1 cellular context compared by ENCODE assay signal in the genomic region with DNA sequence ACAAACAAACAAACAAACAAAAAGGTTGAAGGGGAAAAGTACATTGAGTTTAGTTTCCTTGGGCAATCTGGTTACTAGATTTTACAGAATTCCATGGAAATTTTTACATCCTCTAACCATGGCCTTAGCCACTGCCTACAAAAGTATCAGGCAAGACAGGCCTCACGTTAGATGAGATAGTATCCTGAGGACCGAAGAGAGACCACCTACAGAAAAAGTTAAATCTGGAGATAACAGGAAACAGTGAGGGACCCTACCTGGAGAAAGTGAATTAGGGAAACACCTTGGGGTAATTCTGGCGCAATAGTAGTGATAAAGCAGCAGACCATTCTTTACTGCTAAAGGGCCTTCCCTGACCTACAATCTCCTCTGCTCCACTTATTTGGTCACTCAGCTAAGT.
TF ChIP-seq lines count a peak whose summit lies in the region.

No MANE protein-coding gene starts in this region.

TF ChIP-seq in IMR-90, 13 proteins besides CTCF, POLR2A, EP300 and RAD21:
- no peak for TF ChIP-seq RCOR1 (IDR thresholded peaks at IDR 0.05; ENCODE audit: insufficient replicate concordance, low read length)
- no peak for TF ChIP-seq BHLHE40 (IDR thresholded peaks at IDR 0.05; ENCODE audit: low read depth, low read length)
- no peak for TF ChIP-seq RFX5 (IDR thresholded peaks at IDR 0.05; ENCODE audit: low read depth, low read length)
- TF ChIP-seq ELK1 (IDR thresholded peaks at IDR 0.05; ENCODE audit: borderline replicate concordance, low read depth, low read length), result no peak
- TF ChIP-seq MAFK (IDR thresholded peaks at IDR 0.05; ENCODE audit: low read depth, low read length), result no peak
- no peak for TF ChIP-seq MXI1 (IDR thresholded peaks at IDR 0.05; ENCODE audit: borderline replicate concordance, low read depth, low read length)
- no peak for TF ChIP-seq NFE2L2 (IDR thresholded peaks at IDR 0.05; ENCODE audit: low read depth, low read length)
- TF ChIP-seq SMC3 (IDR thresholded peaks at IDR 0.05; ENCODE audit: low read depth, low read length), result no peak
- no peak for TF ChIP-seq MAZ (IDR thresholded peaks at IDR 0.05; ENCODE audit: borderline replicate concordance, low read depth, low read length)
- no peak for TF ChIP-seq CHD1 (IDR thresholded peaks at IDR 0.05; ENCODE audit: low read depth, low read length)
- TF ChIP-seq CEBPB (IDR thresholded peaks at IDR 0.05; ENCODE audit: low read depth, low read length), result no peak
- TF ChIP-seq, protein P1, sequence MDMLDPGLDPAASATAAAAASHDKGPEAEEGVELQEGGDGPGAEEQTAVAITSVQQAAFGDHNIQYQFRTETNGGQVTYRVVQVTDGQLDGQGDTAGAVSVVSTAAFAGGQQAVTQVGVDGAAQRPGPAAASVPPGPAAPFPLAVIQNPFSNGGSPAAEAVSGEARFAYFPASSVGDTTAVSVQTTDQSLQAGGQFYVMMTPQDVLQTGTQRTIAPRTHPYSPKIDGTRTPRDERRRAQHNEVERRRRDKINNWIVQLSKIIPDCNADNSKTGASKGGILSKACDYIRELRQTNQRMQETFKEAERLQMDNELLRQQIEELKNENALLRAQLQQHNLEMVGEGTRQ (IDR thresholded peaks at IDR 0.05; ENCODE audit: low read depth, low read length), result no peak
- TF ChIP-seq FOS (IDR thresholded peaks at IDR 0.05; ENCODE audit: low read depth, low read length), result no peak
